In the genomic region with DNA sequence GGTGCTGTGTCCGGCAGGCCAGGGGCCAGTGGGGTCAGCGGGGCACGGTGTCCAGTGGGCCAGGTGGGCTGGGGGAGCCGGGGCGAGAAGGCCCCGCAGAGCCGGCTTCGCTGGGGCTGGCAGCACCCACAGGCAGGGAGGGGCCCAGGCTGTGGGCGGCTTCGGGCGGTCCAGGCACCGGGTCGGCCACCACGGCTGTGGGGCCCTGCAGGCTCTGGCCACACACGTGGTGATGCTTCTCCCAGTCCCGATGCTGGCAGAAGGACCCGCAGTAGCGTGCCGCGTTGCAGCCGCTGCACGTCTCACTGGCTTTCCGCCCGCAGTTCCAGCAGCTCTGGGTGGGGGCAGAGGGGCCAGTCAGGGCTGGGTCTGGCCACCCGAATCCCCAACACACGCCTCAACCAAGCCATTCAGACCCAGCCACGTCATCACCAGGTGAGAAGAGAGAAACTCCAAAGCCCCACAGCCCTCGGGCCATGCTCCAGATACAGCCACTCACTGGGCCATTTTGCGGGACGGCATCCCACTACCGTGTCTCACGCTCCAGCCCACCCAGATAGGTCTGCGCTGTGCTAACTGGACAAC, we compare ENCODE assay signal across 20 cellular contexts.
DNase-seq lines count a peak whose midpoint lies in the region; ATAC-seq lines count a peak whose summit lies in the region.
"Had no signal": no experiment of that assay in that cellular context is flagged by ENCODE, and none has a peak within 500 bp of the region (broad histone marks: within the 10 kb centered on the region; RNA-seq: fewer than 3 reads in every experiment).

No MANE protein-coding gene starts in this region.

- no peaks in the 10 kb centered on the region for H3K9me3 Mint-ChIP-seq in activated naive CD4-positive, alpha-beta T cell treated with anti-CD3 and anti-CD28 coated beads, Interleukin-2, amount 10 ng/mL, durations not matched to agents 7 days and 5 days
- no peaks in the 10 kb centered on the region for H3K9me3 Mint-ChIP-seq in stimulated activated memory B cell treated with anti-CD40 and anti-IgM and Interleukin-4, amounts not matched to agents 10 μg/mL and 1 μg/mL and 100 μg/mL, for 72 hours
- H3K9me3 Mint-ChIP-seq: CD4-positive, alpha-beta memory T cell; GM23338; H9 had no signal

- no peaks in the 10 kb centered on the region for H3K36me3 Mint-ChIP-seq in activated naive CD4-positive, alpha-beta T cell treated with anti-CD3 and anti-CD28 coated beads, Interleukin-2, amount 10 ng/mL, durations not matched to agents 7 days and 5 days
- H3K36me3 Mint-ChIP-seq in stimulated activated memory B cell treated with anti-CD40 and anti-IgM and Interleukin-4, amounts not matched to agents 10 μg/mL and 1 μg/mL and 100 μg/mL, for 72 hours, result peaks cover 59% of the 10 kb centered on the region
- H3K36me3 Mint-ChIP-seq: CD4-positive, alpha-beta memory T cell had no signal

- H3K27ac Mint-ChIP-seq in activated naive CD4-positive, alpha-beta T cell treated with anti-CD3 and anti-CD28 coated beads, Interleukin-2, amount 10 ng/mL, durations not matched to agents 7 days and 5 days, result peak overlapping the region; percentile 21
- peak overlapping the region; percentile 32 for H3K27ac Mint-ChIP-seq in stimulated activated memory B cell treated with anti-CD40 and anti-IgM and Interleukin-4, amounts not matched to agents 10 μg/mL and 1 μg/mL and 100 μg/mL, for 72 hours
- H3K27ac Mint-ChIP-seq: CD4-positive, alpha-beta memory T cell; GM23338 had no signal

- peaks cover 7% of the 10 kb centered on the region for H3K27me3 Mint-ChIP-seq in activated naive CD4-positive, alpha-beta T cell treated with anti-CD3 and anti-CD28 coated beads, Interleukin-2, amount 10 ng/mL, durations not matched to agents 7 days and 5 days
- H3K27me3 Mint-ChIP-seq in stimulated activated memory B cell treated with anti-CD40 and anti-IgM and Interleukin-4, amounts not matched to agents 10 μg/mL and 1 μg/mL and 100 μg/mL, for 72 hours, result peaks cover 3% of the 10 kb centered on the region

- CTCF ChIA-PET in activated naive CD4-positive, alpha-beta T cell treated with anti-CD3 and anti-CD28 coated beads, Interleukin-2, amount 10 ng/mL, durations not matched to agents 7 days and 5 days (lab: Charles Lee), result no interaction called here

- DNase-seq in activated naive CD4-positive, alpha-beta T cell treated with anti-CD3 and anti-CD28 coated beads, Interleukin-2, amount 10 ng/mL, durations not matched to agents 7 days and 5 days, result no peak
- DNase-seq in activated naive CD4-positive, alpha-beta T cell (lab: John Stamatoyannopoulos, UW), result no peak
- DNase-seq in SW480 (ENCODE audit: low spot score), result peak; percentile 43
- DNase-seq in UCSD-AML1 (lab: John Stamatoyannopoulos, UW; ENCODE audit: unreplicated experiment), result no peak
- no peak for DNase-seq in caudate nucleus (lab: John Stamatoyannopoulos, UW)
- DNase-seq: 8988T; ACHN; AML-193; C1 segment of cervical spinal cord; Calu3; CD4-positive, alpha-beta memory T cell; COR-L47; DMS53; DMS79 treated with DMSO at 0.1 percent for 48 hours; GF-D8; H9 had no signal

- H3K4me1 Mint-ChIP-seq in activated naive CD4-positive, alpha-beta T cell treated with anti-CD3 and anti-CD28 coated beads, Interleukin-2, amount 10 ng/mL, durations not matched to agents 7 days and 5 days, result no peaks in the 10 kb centered on the region
- H3K4me1 Mint-ChIP-seq in stimulated activated memory B cell treated with anti-CD40 and anti-IgM and Interleukin-4, amounts not matched to agents 10 μg/mL and 1 μg/mL and 100 μg/mL, for 72 hours, result peaks cover 22% of the 10 kb centered on the region
- H3K4me1 Mint-ChIP-seq: GM23338 had no signal

- no peak for ATAC-seq in stimulated activated memory B cell treated with anti-CD40 and anti-IgM and Interleukin-4, amounts not matched to agents 10 μg/mL and 1 μg/mL and 100 μg/mL, for 72 hours
- ATAC-seq: A549, GM23338, HCT116 had no signal

- H3K4me3 Mint-ChIP-seq in activated naive CD4-positive, alpha-beta T cell treated with anti-CD3 and anti-CD28 coated beads, Interleukin-2, amount 10 ng/mL, durations not matched to agents 7 days and 5 days, result no peak overlapping the region
- no peak overlapping the region for H3K4me3 Mint-ChIP-seq in stimulated activated memory B cell treated with anti-CD40 and anti-IgM and Interleukin-4, amounts not matched to agents 10 μg/mL and 1 μg/mL and 100 μg/mL, for 72 hours
- H3K4me3 Mint-ChIP-seq: CD4-positive, alpha-beta memory T cell; GM23338; H9 had no signal

- no peak overlapping the region for H3K27ac ChIP-seq in caudate nucleus (ENCODE audit: low read depth, low read length)
- H3K27ac ChIP-seq: A549 had no signal
